ENCODE assay signal across 1 cellular context in the genomic region with DNA sequence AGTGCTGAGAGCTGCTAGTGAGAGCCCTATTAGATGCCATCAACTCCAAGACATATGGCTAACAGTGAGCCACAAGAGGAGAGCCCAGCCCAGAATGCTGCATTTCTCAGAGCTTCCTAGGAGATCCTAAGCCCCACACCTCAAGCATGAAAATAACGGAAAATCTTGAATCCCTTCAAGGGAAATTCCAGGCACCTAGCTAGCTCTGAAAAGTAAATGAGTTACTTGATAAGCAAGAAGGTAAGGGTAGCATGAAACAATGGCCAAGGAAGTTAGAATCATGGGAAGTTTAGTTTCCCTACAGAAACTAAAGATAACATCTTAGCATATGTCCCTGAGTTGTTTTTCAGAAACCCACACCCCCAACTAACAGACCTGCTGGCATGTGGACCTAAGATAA.
TF ChIP-seq lines count a peak whose summit lies in the region.

No MANE protein-coding gene starts in this region.

TF ChIP-seq in IMR-90, 13 proteins besides CTCF, POLR2A, EP300 and RAD21:
- TF ChIP-seq SMC3 (IDR thresholded peaks at IDR 0.05; ENCODE audit: low read depth, low read length), result no peak
- no peak for TF ChIP-seq BHLHE40 (IDR thresholded peaks at IDR 0.05; ENCODE audit: low read depth, low read length)
- TF ChIP-seq MXI1 (IDR thresholded peaks at IDR 0.05; ENCODE audit: borderline replicate concordance, low read depth, low read length), result no peak
- TF ChIP-seq, protein P1, sequence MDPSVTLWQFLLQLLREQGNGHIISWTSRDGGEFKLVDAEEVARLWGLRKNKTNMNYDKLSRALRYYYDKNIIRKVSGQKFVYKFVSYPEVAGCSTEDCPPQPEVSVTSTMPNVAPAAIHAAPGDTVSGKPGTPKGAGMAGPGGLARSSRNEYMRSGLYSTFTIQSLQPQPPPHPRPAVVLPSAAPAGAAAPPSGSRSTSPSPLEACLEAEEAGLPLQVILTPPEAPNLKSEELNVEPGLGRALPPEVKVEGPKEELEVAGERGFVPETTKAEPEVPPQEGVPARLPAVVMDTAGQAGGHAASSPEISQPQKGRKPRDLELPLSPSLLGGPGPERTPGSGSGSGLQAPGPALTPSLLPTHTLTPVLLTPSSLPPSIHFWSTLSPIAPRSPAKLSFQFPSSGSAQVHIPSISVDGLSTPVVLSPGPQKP (IDR thresholded peaks at IDR 0.05; ENCODE audit: borderline replicate concordance, low read depth, low read length), result no peak
- no peak for TF ChIP-seq CHD1 (IDR thresholded peaks at IDR 0.05; ENCODE audit: low read depth, low read length)
- no peak for TF ChIP-seq MAFK (IDR thresholded peaks at IDR 0.05; ENCODE audit: low read depth, low read length)
- no peak for TF ChIP-seq CEBPB (IDR thresholded peaks at IDR 0.05; ENCODE audit: low read depth, low read length)
- no peak for TF ChIP-seq MAZ (IDR thresholded peaks at IDR 0.05; ENCODE audit: borderline replicate concordance, low read depth, low read length)
- TF ChIP-seq RFX5 (IDR thresholded peaks at IDR 0.05; ENCODE audit: low read depth, low read length), result no peak
- TF ChIP-seq, protein P2, sequence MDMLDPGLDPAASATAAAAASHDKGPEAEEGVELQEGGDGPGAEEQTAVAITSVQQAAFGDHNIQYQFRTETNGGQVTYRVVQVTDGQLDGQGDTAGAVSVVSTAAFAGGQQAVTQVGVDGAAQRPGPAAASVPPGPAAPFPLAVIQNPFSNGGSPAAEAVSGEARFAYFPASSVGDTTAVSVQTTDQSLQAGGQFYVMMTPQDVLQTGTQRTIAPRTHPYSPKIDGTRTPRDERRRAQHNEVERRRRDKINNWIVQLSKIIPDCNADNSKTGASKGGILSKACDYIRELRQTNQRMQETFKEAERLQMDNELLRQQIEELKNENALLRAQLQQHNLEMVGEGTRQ (IDR thresholded peaks at IDR 0.05; ENCODE audit: low read depth, low read length), result no peak
- no peak for TF ChIP-seq RCOR1 (IDR thresholded peaks at IDR 0.05; ENCODE audit: insufficient replicate concordance, low read length)
- TF ChIP-seq FOS (IDR thresholded peaks at IDR 0.05; ENCODE audit: low read depth, low read length), result no peak
